In the genomic region with DNA sequence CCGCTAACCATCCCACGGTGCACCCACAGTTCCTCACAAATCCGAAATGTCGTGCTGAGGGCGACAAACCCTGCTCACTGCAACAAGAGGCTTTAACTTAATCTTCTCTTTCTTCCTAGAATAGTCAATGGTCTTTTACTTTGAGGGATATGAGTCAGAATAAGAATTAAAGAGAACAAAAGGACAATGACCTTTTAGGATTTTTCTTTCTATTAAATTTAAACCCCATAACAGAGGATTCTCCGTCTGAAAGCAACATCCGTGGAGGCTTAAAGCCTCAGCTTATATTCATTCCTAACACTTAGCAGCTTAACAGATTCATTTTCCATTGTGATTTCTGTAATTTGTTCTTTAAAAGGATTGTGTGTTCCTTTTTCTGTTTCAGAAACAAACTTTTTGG, we compare ENCODE assay signal across 2 cellular contexts.
TF ChIP-seq lines count a peak whose summit lies in the region.

No MANE protein-coding gene starts in this region.

TF ChIP-seq in GM12891, 5 proteins besides CTCF, POLR2A, EP300 and RAD21 (continued from another document):
- TF ChIP-seq TAF1 (IDR thresholded peaks at IDR 0.05; ENCODE audit: low read depth, low read length), result no peak
- no peak for TF ChIP-seq PAX5 (IDR thresholded peaks at IDR 0.05; ENCODE audit: insufficient read depth, low read length, severe bottlenecking)
- TF ChIP-seq SPI1 (IDR thresholded peaks at IDR 0.05; ENCODE audit: low read depth, low read length), result no peak
- no peak for TF ChIP-seq POU2F2 (IDR thresholded peaks at IDR 0.05; ENCODE audit: low read depth, low read length)
TF ChIP-seq in GM12891: peak in this region for 0.

TF ChIP-seq in H1, 55 proteins besides CTCF, POLR2A, EP300 and RAD21 (continued from another document):
- no peak for TF ChIP-seq MAX (IDR thresholded peaks at IDR 0.05)
